ENCODE assay signal across 23 cellular contexts in the genomic region with DNA sequence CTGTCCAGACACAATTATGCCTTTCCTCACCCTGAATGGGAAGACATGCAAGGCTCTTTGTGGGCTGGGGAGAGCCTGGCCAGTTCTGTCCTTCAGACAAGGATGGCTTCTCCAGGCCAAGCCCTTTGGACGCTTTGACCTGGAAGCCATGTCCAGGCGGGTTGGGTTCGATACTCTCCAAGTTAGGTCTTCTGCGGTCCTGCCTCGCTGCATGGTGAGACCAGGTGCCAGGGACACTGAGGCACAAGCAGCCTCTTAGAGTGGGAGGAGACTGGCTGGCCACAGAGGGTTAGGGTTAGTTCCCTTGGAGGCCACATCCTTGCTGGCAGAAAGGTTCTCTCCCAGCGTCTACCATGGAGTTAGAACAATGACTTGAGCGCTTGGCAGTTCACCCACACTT.
"Had no signal": no experiment of that assay in that cellular context is flagged by ENCODE, and none has a peak within 500 bp of the region (broad histone marks: within the 10 kb centered on the region; RNA-seq: fewer than 3 reads in every experiment).

No MANE protein-coding gene starts in this region.

- H3K9ac ChIP-seq: neural progenitor cell had no signal

- H3K9me3 Mint-ChIP-seq: memory B cell; natural killer cell treated with Interleukin-12 subunit alpha and Interleukin-12 subunit beta and Interleukin-15 and Interleukin-18, amount 100 ng/mL, for 72 hours; neural progenitor cell; stimulated activated memory B cell treated with anti-CD40 and anti-IgM and Interleukin-4, amounts not matched to agents 10 μg/mL and 1 μg/mL and 100 μg/mL, for 72 hours; stimulated activated naive CD8-positive, alpha-beta T cell treated with anti-CD3 and anti-CD28 coated beads, Interleukin-15, amount 100 ng/mL, for 72 hours had no signal

- FAIRE-seq: pancreas had no signal

- DNase-seq: cortex of kidney; effector memory CD4-positive, alpha-beta T cell; esophagus squamous epithelium; foreskin fibroblast; glutamatergic neuron; islet precursor cell; left lung; lower lobe of right lung; midbrain; occipital lobe; retina; right lobe of liver; stimulated activated CD4-positive, alpha-beta T cell treated with anti-CD3 and anti-CD28 coated beads, Interleukin-4, amount 100 ng/mL, for 24 hours; stimulated activated naive CD8-positive, alpha-beta T cell treated with anti-CD3 and anti-CD28 coated beads, Interleukin-15, amount 100 ng/mL, for 72 hours; transverse colon had no signal

- H3K27ac Mint-ChIP-seq: memory B cell; natural killer cell treated with Interleukin-12 subunit alpha and Interleukin-12 subunit beta and Interleukin-15 and Interleukin-18, amount 100 ng/mL, for 72 hours; stimulated activated memory B cell treated with anti-CD40 and anti-IgM and Interleukin-4, amounts not matched to agents 10 μg/mL and 1 μg/mL and 100 μg/mL, for 72 hours; stimulated activated naive CD8-positive, alpha-beta T cell treated with anti-CD3 and anti-CD28 coated beads, Interleukin-15, amount 100 ng/mL, for 72 hours had no signal

- H3K27me3 ChIP-seq: esophagus squamous epithelium, gastroesophageal sphincter, left lung, neural progenitor cell, pancreas, right lobe of liver, transverse colon had no signal

- H3K27me3 Mint-ChIP-seq: memory B cell; natural killer cell treated with Interleukin-12 subunit alpha and Interleukin-12 subunit beta and Interleukin-15 and Interleukin-18, amount 100 ng/mL, for 72 hours; stimulated activated memory B cell treated with anti-CD40 and anti-IgM and Interleukin-4, amounts not matched to agents 10 μg/mL and 1 μg/mL and 100 μg/mL, for 72 hours; stimulated activated naive CD8-positive, alpha-beta T cell treated with anti-CD3 and anti-CD28 coated beads, Interleukin-15, amount 100 ng/mL, for 72 hours had no signal

- H3K4me3 Mint-ChIP-seq: memory B cell; natural killer cell treated with Interleukin-12 subunit alpha and Interleukin-12 subunit beta and Interleukin-15 and Interleukin-18, amount 100 ng/mL, for 72 hours; neural progenitor cell; stimulated activated memory B cell treated with anti-CD40 and anti-IgM and Interleukin-4, amounts not matched to agents 10 μg/mL and 1 μg/mL and 100 μg/mL, for 72 hours; stimulated activated naive CD8-positive, alpha-beta T cell treated with anti-CD3 and anti-CD28 coated beads, Interleukin-15, amount 100 ng/mL, for 72 hours had no signal

- H3K36me3 ChIP-seq: gastroesophageal sphincter, lower lobe of right lung, neural progenitor cell, pancreas, prostate gland, right lobe of liver, thoracic aorta, transverse colon had no signal

- ATAC-seq: gastroesophageal sphincter; left lung; lower lobe of right lung; natural killer cell treated with Interleukin-12 subunit alpha and Interleukin-12 subunit beta and Interleukin-15 and Interleukin-18, amount 100 ng/mL, for 72 hours; pancreas; right lobe of liver; stimulated activated memory B cell treated with anti-CD40 and anti-IgM and Interleukin-4, amounts not matched to agents 10 μg/mL and 1 μg/mL and 100 μg/mL, for 72 hours; stimulated activated naive CD8-positive, alpha-beta T cell treated with anti-CD3 and anti-CD28 coated beads, Interleukin-15, amount 100 ng/mL, for 72 hours had no signal

- H2AFZ ChIP-seq: neural progenitor cell had no signal

- H3K4me2 ChIP-seq: neural progenitor cell had no signal

- H3K27ac ChIP-seq: esophagus squamous epithelium, gastroesophageal sphincter, left lung, lower lobe of right lung, neural progenitor cell, pancreas, prostate gland, right lobe of liver, thoracic aorta, transverse colon had no signal

- H3K4me1 ChIP-seq: prostate gland, right lobe of liver had no signal

- H3K36me3 Mint-ChIP-seq: memory B cell; natural killer cell treated with Interleukin-12 subunit alpha and Interleukin-12 subunit beta and Interleukin-15 and Interleukin-18, amount 100 ng/mL, for 72 hours; stimulated activated memory B cell treated with anti-CD40 and anti-IgM and Interleukin-4, amounts not matched to agents 10 μg/mL and 1 μg/mL and 100 μg/mL, for 72 hours had no signal

- H3K4me1 Mint-ChIP-seq: memory B cell had no signal

- H3K9me3 ChIP-seq: esophagus squamous epithelium, gastroesophageal sphincter, left lung, lower lobe of right lung, pancreas, prostate gland, right lobe of liver, thoracic aorta, transverse colon had no signal

- H3K4me3 ChIP-seq: esophagus squamous epithelium, gastroesophageal sphincter, left lung, lower lobe of right lung, neural progenitor cell, pancreas, prostate gland, right lobe of liver, thoracic aorta, transverse colon had no signal
